In the genomic region with DNA sequence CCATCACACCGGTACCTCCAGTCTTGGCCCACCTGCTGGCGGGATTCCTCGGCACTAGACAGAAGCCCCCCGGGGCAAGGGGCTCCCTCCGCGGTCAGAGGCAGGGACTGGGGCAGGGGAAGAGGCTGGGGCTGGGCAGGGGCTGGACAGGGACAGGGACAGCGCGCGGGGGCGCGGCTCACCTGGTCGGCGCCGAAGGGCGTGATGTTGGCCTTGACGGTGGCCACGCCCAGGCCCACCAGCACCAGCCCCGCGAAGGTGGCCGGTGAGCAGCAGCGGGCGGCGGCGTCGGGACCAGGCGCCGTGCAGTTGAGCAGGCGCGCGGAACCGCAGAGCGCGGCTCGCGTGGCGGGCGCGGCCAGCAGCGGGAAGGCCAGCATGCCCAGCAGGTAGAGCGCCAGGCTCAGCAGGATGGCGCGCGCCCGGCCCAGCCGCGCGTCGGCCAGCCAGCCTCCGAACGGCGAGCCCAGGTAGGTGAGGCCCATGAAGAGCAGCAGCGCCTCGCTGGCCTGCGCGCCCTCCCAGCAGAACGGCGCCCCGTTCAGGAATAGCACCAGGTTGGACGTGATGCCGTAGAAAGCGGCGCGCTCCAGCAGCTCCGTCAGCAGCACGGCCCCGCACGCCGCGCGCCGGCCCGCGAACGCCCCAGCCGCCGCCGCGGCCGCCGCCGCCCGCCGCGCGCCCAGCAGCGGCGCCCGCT, we compare ENCODE assay signal across 8 cellular contexts. TPM values are rescaled to one million over a fixed set of nuclear protein-coding genes. Genes with fewer than 3 reads are reported as not detected.
A peak's percentile ranks its signal among the peaks of the same experiment; 100 is the strongest.
DNase-seq lines count a peak whose midpoint lies in the region; ATAC-seq lines count a peak whose summit lies in the region.

No MANE protein-coding gene starts in this region.

- no peaks in the 10 kb centered on the region for H3K9me3 ChIP-seq in CD8-positive, alpha-beta memory T cell (ENCODE audit: low read length)
- H3K9me3 ChIP-seq in SK-N-MC (ENCODE audit: low read depth, low read length) (no peaks in the 10 kb centered on the region), endocrine pancreas (ENCODE audit: control insufficient read depth, low read length) (peaks cover 3% of the 10 kb centered on the region)

- ATAC-seq in GM19324 (IDR thresholded peaks at IDR 0.05; ENCODE audit: low FRiP score, unreplicated experiment) (peak; percentile 28), HG03196 (IDR thresholded peaks at IDR 0.05; ENCODE audit: unreplicated experiment) (peak; percentile 9), naive B cell (ENCODE audit: low read depth in 2 of 2) (peak; percentile 1 to 4)

- H3K4me1 ChIP-seq in CD8-positive, alpha-beta memory T cell (ENCODE audit: insufficient read depth, low read length): peaks cover 30% of the 10 kb centered on the region
- H3K4me1 ChIP-seq in endocrine pancreas (ENCODE audit: control insufficient read depth, insufficient read depth, low read length): no peaks in the 10 kb centered on the region

- H3K36me3 Mint-ChIP-seq in CD8-positive, alpha-beta memory T cell: peaks cover 0 to 16% (median 2%) of the 10 kb centered on the region in 3 donors
- H3K36me3 Mint-ChIP-seq in naive B cell: no peaks in the 10 kb centered on the region

- H3K27ac Mint-ChIP-seq in CD8-positive, alpha-beta memory T cell: peak overlapping the region in 6 of 8 donors; percentile 52 to 87 (median 76)
- H3K27ac Mint-ChIP-seq in naive B cell: peak overlapping the region; percentile 18 to 88 (median 70)

- DNase-seq in CD8-positive, alpha-beta memory T cell: peak in 3 of 5 donors; percentile 3 to 58 (median 26)
- DNase-seq in SK-N-MC (ENCODE audit: low read depth, low spot score): no peak
- no peak for DNase-seq in naive B cell
- no peak for DNase-seq in hepatic stellate cell (ENCODE audit: low spot score)
- no peak for DNase-seq in OCI-M2 (lab: John Stamatoyannopoulos, UW; ENCODE audit: unreplicated experiment)

- no peaks in the 10 kb centered on the region for H3K27me3 ChIP-seq in CD8-positive, alpha-beta memory T cell (ENCODE audit: insufficient read depth, low read length, poor library complexity, severe bottlenecking)
- H3K27me3 ChIP-seq in endocrine pancreas (ENCODE audit: control insufficient read depth, insufficient read depth, low read length): no peaks in the 10 kb centered on the region

- no peaks in the 10 kb centered on the region for H3K27me3 Mint-ChIP-seq in CD8-positive, alpha-beta memory T cell
- H3K27me3 Mint-ChIP-seq in naive B cell: no peaks in the 10 kb centered on the region

- H3K4me3 ChIP-seq in CD8-positive, alpha-beta memory T cell (ENCODE audit: low read length): peak overlapping the region; percentile 64
- peak overlapping the region; percentile 89 for H3K4me3 ChIP-seq in SK-N-MC
- H3K4me3 ChIP-seq in endocrine pancreas (ENCODE audit: control insufficient read depth, insufficient read depth, low read length): no peak overlapping the region

- H3K4me3 Mint-ChIP-seq in CD8-positive, alpha-beta memory T cell: peak overlapping the region; percentile 82 to 92 (median 84)
- peak overlapping the region; percentile 78 to 92 (median 86) for H3K4me3 Mint-ChIP-seq in naive B cell

- no peaks in the 10 kb centered on the region for H3K9me3 Mint-ChIP-seq in CD8-positive, alpha-beta memory T cell
- H3K9me3 Mint-ChIP-seq in naive B cell: no peaks in the 10 kb centered on the region

- H3K9ac ChIP-seq in SK-N-MC (ENCODE audit: insufficient read length) (peak overlapping the region; percentile 79), endocrine pancreas (ENCODE audit: control insufficient read depth, insufficient read depth, low read length) (peak overlapping the region; percentile 66)

- peak overlapping the region; percentile 43 for H3K27ac ChIP-seq in CD8-positive, alpha-beta memory T cell (ENCODE audit: low read depth, low read length)
- H3K27ac ChIP-seq in SK-N-MC: no peak overlapping the region

- peaks cover 41 to 54% (median 44%) of the 10 kb centered on the region in 3 donors for H3K4me1 Mint-ChIP-seq in CD8-positive, alpha-beta memory T cell
- peaks cover 30 to 42% (median 39%) of the 10 kb centered on the region in 3 donors for H3K4me1 Mint-ChIP-seq in naive B cell

- H3K36me3 ChIP-seq in CD8-positive, alpha-beta memory T cell (ENCODE audit: insufficient read depth, low read length): peaks cover 7% of the 10 kb centered on the region
- H3K36me3 ChIP-seq in SK-N-MC (ENCODE audit: insufficient read depth, low read length) (no peaks in the 10 kb centered on the region), endocrine pancreas (ENCODE audit: control insufficient read depth, insufficient read depth, low read length) (no peaks in the 10 kb centered on the region)

- CTCF ChIA-PET in CD8-positive, alpha-beta memory T cell (lab: Charles Lee): interaction anchor here (1.7 kb wide), 1 partner anchor 25 kb away, joined by 7 read pairs; no protein-coding TSS in a partner anchor

- POLR2A ChIA-PET in CD8-positive, alpha-beta memory T cell (lab: Charles Lee): interaction anchor here (1.1 to 1.3 kb wide), 3 partner anchors 12 to 27 kb away, joined by 3 to 6 read pairs (median 4); no protein-coding TSS in a partner anchor

RNA-seq across cellular contexts. Expression of a gene that starts 0.4 kb away (rescaled TPM):
- total RNA-seq in CD8-positive, alpha-beta memory T cell: 10 to 100 TPM; 21.0 to 21.7 TPM
- polyA plus RNA-seq in CD8-positive, alpha-beta memory T cell: 16.1 TPM
- polyA plus RNA-seq in naive B cell (ENCODE audit: low read depth in 6 of 6): 10 to 100 TPM in 4 of 6 donors, 1 to 10 TPM in 2; 4.5 to 34.3 (median 13.8) TPM

RNA-seq across cellular contexts. Expression of a gene that starts 29.9 kb away (rescaled TPM):
- total RNA-seq in CD8-positive, alpha-beta memory T cell: under 1 TPM; 0.22 to 0.24 TPM
- polyA plus RNA-seq in CD8-positive, alpha-beta memory T cell: 0.24 TPM
- polyA plus RNA-seq in naive B cell (ENCODE audit: low read depth in 6 of 6): under 1 TPM in 4 of 6 donors, not detected in 2; 0.13 to 0.52 (median 0.33) TPM

Comparison
In these comparisons a context has a peak if more than half of its experiments do, and no peak if none do; other contexts are left out.
1. DNase-seq: peak in CD8-positive, alpha-beta memory T cell (3 of 5); none in SK-N-MC (single experiment), naive B cell (single experiment), hepatic stellate cell (single experiment) and OCI-M2 (single experiment).
2. Peak in every context shown above with its lines, with median percentiles within 50 percentile points of each other: ATAC-seq.